In the genomic region with DNA sequence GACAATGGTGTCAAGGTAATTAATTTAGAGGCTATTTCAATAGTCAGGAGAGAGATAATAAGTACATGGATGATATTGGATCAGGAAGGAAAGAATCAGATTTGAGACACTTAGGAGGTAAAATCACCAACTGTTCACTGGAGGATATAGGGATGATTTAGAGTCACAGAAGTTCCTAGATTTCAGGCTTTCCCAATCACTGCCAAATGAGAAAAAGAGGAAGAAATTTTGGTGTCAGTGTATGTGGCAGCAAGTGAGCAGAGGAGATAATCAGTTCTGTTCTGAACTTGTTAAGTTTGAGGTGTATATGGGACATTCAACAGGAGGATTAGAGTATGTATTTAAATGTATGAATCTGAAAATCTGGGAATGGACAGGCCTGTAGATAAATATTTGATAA, we compare ENCODE assay signal across 27 cellular contexts.
"Had no signal": no experiment of that assay in that cellular context is flagged by ENCODE, and none has a peak within 500 bp of the region (broad histone marks: within the 10 kb centered on the region; RNA-seq: fewer than 3 reads in every experiment).

No MANE protein-coding gene starts in this region.

- DNase-seq: activated CD4-positive, alpha-beta T cell treated with anti-CD3 and anti-CD28 coated beads for 48 hours; activated CD4-positive, alpha-beta T cell treated with anti-CD3 and anti-CD28 coated beads, Interleukin-2, amount 50 U/mL, for 48 hours; activated CD8-positive, alpha-beta memory T cell treated with anti-CD3 and anti-CD28 coated beads for 24 hours; activated gamma-delta T cell; activated naive CD4-positive, alpha-beta T cell treated with anti-CD3 and anti-CD28 coated beads, Interleukin-2, amount 10 ng/mL, durations not matched to agents 7 days and 5 days; activated naive CD8-positive, alpha-beta T cell treated with anti-CD3 and anti-CD28 coated beads, Interleukin-2, amount 10 ng/mL, durations not matched to agents 7 days and 5 days; activated T-cell treated with anti-CD3 and anti-CD28 coated beads, Interleukin-2, amount 50 U/mL, for 1 hour; cerebellar nuclear complex; effector memory CD8-positive, alpha-beta T cell; erythroblast; islet precursor cell; left ventricle myocardium inferior; naive thymus-derived CD4-positive, alpha-beta T cell; nucleus accumbens; pancreas; stimulated activated CD4-positive, alpha-beta T cell treated with anti-CD3 and anti-CD28 coated beads, Interleukin-1b, Interleukin-23, amount 100 ng/mL, for 48 hours; stimulated activated CD4-positive, alpha-beta T cell treated with anti-CD3 and anti-CD28 coated beads, Interleukin-4, amount 100 ng/mL, for 4 hours; stimulated activated CD8-positive, alpha-beta memory T cell treated with anti-CD3 and anti-CD28 coated beads, Interleukin-4, amount 100 ng/mL, for 48 hours; stimulated activated naive CD8-positive, alpha-beta T cell treated with anti-CD3 and anti-CD28 coated beads, Interleukin-15, amount 100 ng/mL, for 72 hours; substantia nigra; T-helper 9 cell; thyroid gland; WERI-Rb-1 had no signal

- FAIRE-seq: pancreas had no signal

- H3K36me3 Mint-ChIP-seq: activated naive CD4-positive, alpha-beta T cell treated with anti-CD3 and anti-CD28 coated beads, Interleukin-2, amount 10 ng/mL, durations not matched to agents 7 days and 5 days; activated naive CD8-positive, alpha-beta T cell treated with anti-CD3 and anti-CD28 coated beads, Interleukin-2, amount 10 ng/mL, durations not matched to agents 7 days and 5 days; brain; mesothelial cell of epicardium; naive thymus-derived CD4-positive, alpha-beta T cell; stimulated activated memory B cell treated with anti-CD40 and anti-IgM and Interleukin-4, amounts not matched to agents 10 μg/mL and 1 μg/mL and 100 μg/mL, for 72 hours had no signal

- H3K27ac Mint-ChIP-seq: activated naive CD4-positive, alpha-beta T cell treated with anti-CD3 and anti-CD28 coated beads, Interleukin-2, amount 10 ng/mL, durations not matched to agents 7 days and 5 days; activated naive CD8-positive, alpha-beta T cell treated with anti-CD3 and anti-CD28 coated beads, Interleukin-2, amount 10 ng/mL, durations not matched to agents 7 days and 5 days; activated T-helper 1 cell treated with anti-CD3 and anti-CD28 coated beads, Interleukin-12 subunit alpha, Interleukin-12 subunit beta, Interleukin-2, Interleukin-4 antibody, amounts not matched to agents 30 ng/mL and 10 ng/mL and 1 ng/mL, durations not matched to agents 14 hours and 24 hours and 36 hours; brain; effector memory CD8-positive, alpha-beta T cell; mesothelial cell of epicardium; naive thymus-derived CD4-positive, alpha-beta T cell; stimulated activated memory B cell treated with anti-CD40 and anti-IgM and Interleukin-4, amounts not matched to agents 10 μg/mL and 1 μg/mL and 100 μg/mL, for 72 hours; stimulated activated naive CD8-positive, alpha-beta T cell treated with anti-CD3 and anti-CD28 coated beads, Interleukin-15, amount 100 ng/mL, for 72 hours had no signal

- H3K9me3 Mint-ChIP-seq: activated naive CD4-positive, alpha-beta T cell treated with anti-CD3 and anti-CD28 coated beads, Interleukin-2, amount 10 ng/mL, durations not matched to agents 7 days and 5 days; activated naive CD8-positive, alpha-beta T cell treated with anti-CD3 and anti-CD28 coated beads, Interleukin-2, amount 10 ng/mL, durations not matched to agents 7 days and 5 days; activated T-helper 1 cell treated with anti-CD3 and anti-CD28 coated beads, Interleukin-12 subunit alpha, Interleukin-12 subunit beta, Interleukin-2, Interleukin-4 antibody, amounts not matched to agents 30 ng/mL and 10 ng/mL and 1 ng/mL, durations not matched to agents 14 hours and 24 hours and 36 hours; brain; mesothelial cell of epicardium; stimulated activated memory B cell treated with anti-CD40 and anti-IgM and Interleukin-4, amounts not matched to agents 10 μg/mL and 1 μg/mL and 100 μg/mL, for 72 hours; stimulated activated naive CD8-positive, alpha-beta T cell treated with anti-CD3 and anti-CD28 coated beads, Interleukin-15, amount 100 ng/mL, for 72 hours had no signal

- H3K27me3 Mint-ChIP-seq: activated naive CD4-positive, alpha-beta T cell treated with anti-CD3 and anti-CD28 coated beads, Interleukin-2, amount 10 ng/mL, durations not matched to agents 7 days and 5 days; activated naive CD8-positive, alpha-beta T cell treated with anti-CD3 and anti-CD28 coated beads, Interleukin-2, amount 10 ng/mL, durations not matched to agents 7 days and 5 days; brain; effector memory CD8-positive, alpha-beta T cell; naive thymus-derived CD4-positive, alpha-beta T cell; stimulated activated memory B cell treated with anti-CD40 and anti-IgM and Interleukin-4, amounts not matched to agents 10 μg/mL and 1 μg/mL and 100 μg/mL, for 72 hours; stimulated activated naive CD8-positive, alpha-beta T cell treated with anti-CD3 and anti-CD28 coated beads, Interleukin-15, amount 100 ng/mL, for 72 hours had no signal

- H3K4me3 Mint-ChIP-seq: activated naive CD4-positive, alpha-beta T cell treated with anti-CD3 and anti-CD28 coated beads, Interleukin-2, amount 10 ng/mL, durations not matched to agents 7 days and 5 days; activated naive CD8-positive, alpha-beta T cell treated with anti-CD3 and anti-CD28 coated beads, Interleukin-2, amount 10 ng/mL, durations not matched to agents 7 days and 5 days; activated T-helper 1 cell treated with anti-CD3 and anti-CD28 coated beads, Interleukin-12 subunit alpha, Interleukin-12 subunit beta, Interleukin-2, Interleukin-4 antibody, amounts not matched to agents 30 ng/mL and 10 ng/mL and 1 ng/mL, durations not matched to agents 14 hours and 24 hours and 36 hours; brain; effector memory CD8-positive, alpha-beta T cell; mesothelial cell of epicardium; naive thymus-derived CD4-positive, alpha-beta T cell; stimulated activated memory B cell treated with anti-CD40 and anti-IgM and Interleukin-4, amounts not matched to agents 10 μg/mL and 1 μg/mL and 100 μg/mL, for 72 hours; stimulated activated naive CD8-positive, alpha-beta T cell treated with anti-CD3 and anti-CD28 coated beads, Interleukin-15, amount 100 ng/mL, for 72 hours had no signal

- H3K4me1 Mint-ChIP-seq: activated naive CD4-positive, alpha-beta T cell treated with anti-CD3 and anti-CD28 coated beads, Interleukin-2, amount 10 ng/mL, durations not matched to agents 7 days and 5 days; activated naive CD8-positive, alpha-beta T cell treated with anti-CD3 and anti-CD28 coated beads, Interleukin-2, amount 10 ng/mL, durations not matched to agents 7 days and 5 days; mesothelial cell of epicardium; naive thymus-derived CD4-positive, alpha-beta T cell; stimulated activated naive CD8-positive, alpha-beta T cell treated with anti-CD3 and anti-CD28 coated beads, Interleukin-15, amount 100 ng/mL, for 72 hours had no signal
